Comparison of ENCODE assay signal across 23 cellular contexts in genomic region chr11:57073121-57073520, GRCh38.
A peak's percentile ranks its signal among the peaks of the same experiment; 100 is the strongest.
DNase-seq lines count a peak whose midpoint lies in the region; FAIRE-seq and TF ChIP-seq lines count a peak whose summit lies in the region.
"Had no signal": no experiment of that assay in that cellular context is flagged by ENCODE, and none has a peak within 500 bp of the region (broad histone marks: within the 10 kb centered on the region; RNA-seq: fewer than 3 reads in every experiment).

No MANE protein-coding gene starts in this region.

- H3K9me2 ChIP-seq in hepatocyte (replicated peaks; ENCODE audit: insufficient read depth) = no peaks in the 10 kb centered on the region

- BruUV-seq in MCF 10A (replicated peaks; lab: Mats Ljungman, UMichigan) = no TSS peak

- peaks cover 6% of the 10 kb centered on the region for H3K36me3 Mint-ChIP-seq in MCF 10A (ENCODE audit: insufficient read depth, unreplicated experiment)
- H3K36me3 Mint-ChIP-seq in astrocyte (ENCODE audit: low read depth, unreplicated experiment) = no peaks in the 10 kb centered on the region
- H3K36me3 Mint-ChIP-seq: CD4-positive, CD25-positive, alpha-beta regulatory T cell; neural progenitor cell had no signal

- H3K79me2 ChIP-seq in astrocyte (ENCODE audit: insufficient read depth, low read length) (no peaks in the 10 kb centered on the region), hepatocyte (no peaks in the 10 kb centered on the region)

- peak overlapping the region; percentile 26 for H3K4me2 ChIP-seq in astrocyte (ENCODE audit: low read length)
- no peak overlapping the region for H3K4me2 ChIP-seq in hepatocyte
- H3K4me2 ChIP-seq: GM23338, neural progenitor cell had no signal

- H3K9me3 Mint-ChIP-seq in MCF 10A (ENCODE audit: unreplicated experiment) = no peaks in the 10 kb centered on the region
- no peaks in the 10 kb centered on the region for H3K9me3 Mint-ChIP-seq in astrocyte (ENCODE audit: unreplicated experiment)
- H3K9me3 Mint-ChIP-seq: activated naive CD8-positive, alpha-beta T cell treated with anti-CD3 and anti-CD28 coated beads, Interleukin-2, amount 50 U/mL, for 24 hours; activated T-helper 1 cell treated with anti-CD3 and anti-CD28 coated beads, Interleukin-12 subunit alpha, Interleukin-12 subunit beta, Interleukin-2, Interleukin-4 antibody, amounts not matched to agents 30 ng/mL and 10 ng/mL and 1 ng/mL, durations not matched to agents 14 hours and 24 hours and 36 hours; effector memory CD8-positive, alpha-beta T cell; GM23338; neural progenitor cell had no signal

- H4K20me1 ChIP-seq in astrocyte (ENCODE audit: insufficient read depth, low read length) = no peaks in the 10 kb centered on the region
- no peaks in the 10 kb centered on the region for H4K20me1 ChIP-seq in hepatocyte (ENCODE audit: insufficient read depth, poor library complexity, severe bottlenecking)

- POLR2A ChIA-PET in MCF 10A (lab: Yijun Ruan, JAX) = interaction anchor here (0.6 to 1.3 kb wide), 8 partner anchors 9 to 234 kb away, joined by 3 to 6 read pairs (median 4); no protein-coding TSS in a partner anchor

- no peaks in the 10 kb centered on the region for H3K27me3 ChIP-seq in breast epithelium
- H3K27me3 ChIP-seq in astrocyte (ENCODE audit: insufficient read depth, low read length) = no peaks in the 10 kb centered on the region
- no peaks in the 10 kb centered on the region for H3K27me3 ChIP-seq in hepatocyte
- H3K27me3 ChIP-seq in tibial artery = no peaks in the 10 kb centered on the region
- H3K27me3 ChIP-seq: neural progenitor cell had no signal

- H3K4me1 Mint-ChIP-seq in MCF 10A (ENCODE audit: insufficient read depth, unreplicated experiment) = peaks cover 26% of the 10 kb centered on the region
- peaks cover 24% of the 10 kb centered on the region for H3K4me1 Mint-ChIP-seq in astrocyte (ENCODE audit: low read depth, unreplicated experiment)
- H3K4me1 Mint-ChIP-seq: activated naive CD8-positive, alpha-beta T cell treated with anti-CD3 and anti-CD28 coated beads, Interleukin-2, amount 50 U/mL, for 24 hours; CD4-positive, CD25-positive, alpha-beta regulatory T cell; GM23338; neural progenitor cell had no signal

- H2AFZ ChIP-seq in astrocyte (ENCODE audit: low read depth, low read length) (no peak overlapping the region), hepatocyte (no peak overlapping the region)
- H2AFZ ChIP-seq: GM23338, neural progenitor cell had no signal

- CTCF ChIA-PET in MCF 10A (lab: Yijun Ruan, JAX) = interaction anchor here (0.6 to 2.4 kb wide), 7 partner anchors 43 to 569 kb away, joined by 3 to 9 read pairs (median 3); no protein-coding TSS in a partner anchor

- no peak for TF ChIP-seq POLR2A in breast epithelium (IDR thresholded peaks at IDR 0.05)

- no peak overlapping the region for H3K27ac ChIP-seq in breast epithelium
- peak overlapping the region; percentile 67 for H3K27ac ChIP-seq in astrocyte (ENCODE audit: low read depth, low read length)
- H3K27ac ChIP-seq in hepatocyte = peak overlapping the region; percentile 56
- H3K27ac ChIP-seq in tibial artery = peak overlapping the region; percentile 38 to 50
- H3K27ac ChIP-seq: 22Rv1, HL-60, neural progenitor cell had no signal

- intact Hi-C loops in MCF 10A (cut with micrococcal nuclease) = loop anchor here (5.0 to 10.0 kb wide), 2 partner anchors 168 to 231 kb away; no protein-coding TSS in a partner anchor
- intact Hi-C loops in breast epithelium (cut with DNase I; ENCODE audit: low total_unique reads) = no loop called here
- intact Hi-C loops in tibial artery (cut with DNase I; ENCODE audit: low total_unique reads) = no loop called here

- 88% methylated on average over 3 of the region's 3 CpGs for WGBS in hepatocyte (ENCODE audit: low lambda C conversion rate, missing lambda C conversion rate)

- H3K9me3 ChIP-seq in breast epithelium (no peaks in the 10 kb centered on the region), astrocyte (ENCODE audit: insufficient read depth, low read depth, low read length) (no peaks in the 10 kb centered on the region), hepatocyte (ENCODE audit: low read depth) (no peaks in the 10 kb centered on the region), tibial artery (no peaks in the 10 kb centered on the region)

- H3K4me3 ChIP-seq in breast epithelium = no peak overlapping the region
- H3K4me3 ChIP-seq in astrocyte (ENCODE audit: insufficient read depth, low read depth, low read length) = no peak overlapping the region
- no peak overlapping the region for H3K4me3 ChIP-seq in hepatocyte
- H3K4me3 ChIP-seq in tibial artery = no peak overlapping the region
- H3K4me3 ChIP-seq: GM23338, K562, neural progenitor cell had no signal

- TF ChIP-seq CTCF in MCF 10A (IDR thresholded peaks at IDR 0.05; ENCODE audit: unreplicated experiment) (no peak), breast epithelium (IDR thresholded peaks at IDR 0.05) (no peak), astrocyte (IDR thresholded peaks at IDR 0.05; ENCODE audit: insufficient read depth, low read depth, low read length) (no peak), hepatocyte (IDR thresholded peaks at IDR 0.05; ENCODE audit: poor library complexity) (no peak), tibial artery (IDR thresholded peaks at IDR 0.05) (no peak)

- no peak for FAIRE-seq in astrocyte (lab: Jason Lieb, UNC)
- FAIRE-seq: K562 had no signal

- no peaks in the 10 kb centered on the region for H3K4me1 ChIP-seq in breast epithelium
- peaks cover 20% of the 10 kb centered on the region for H3K4me1 ChIP-seq in astrocyte (ENCODE audit: insufficient read depth, low read length)
- no peaks in the 10 kb centered on the region for H3K4me1 ChIP-seq in hepatocyte (ENCODE audit: insufficient read depth)
- H3K4me1 ChIP-seq in tibial artery = peaks cover 0 to 30% (median 7%) of the 10 kb centered on the region in 4 donors
- H3K4me1 ChIP-seq: neural progenitor cell had no signal

- H3K36me3 ChIP-seq in breast epithelium = no peaks in the 10 kb centered on the region
- H3K36me3 ChIP-seq in astrocyte (ENCODE audit: insufficient read depth, low read length) = no peaks in the 10 kb centered on the region
- no peaks in the 10 kb centered on the region for H3K36me3 ChIP-seq in hepatocyte (replicated peaks; ENCODE audit: insufficient read depth, low read depth)
- no peaks in the 10 kb centered on the region for H3K36me3 ChIP-seq in tibial artery
- H3K36me3 ChIP-seq: neural progenitor cell had no signal

- H3K4me3 Mint-ChIP-seq in MCF 10A (ENCODE audit: unreplicated experiment) (no peak overlapping the region), astrocyte (ENCODE audit: unreplicated experiment) (no peak overlapping the region)
- H3K4me3 Mint-ChIP-seq: activated naive CD8-positive, alpha-beta T cell treated with anti-CD3 and anti-CD28 coated beads, Interleukin-2, amount 50 U/mL, for 24 hours; activated T-helper 1 cell treated with anti-CD3 and anti-CD28 coated beads, Interleukin-12 subunit alpha, Interleukin-12 subunit beta, Interleukin-2, Interleukin-4 antibody, amounts not matched to agents 30 ng/mL and 10 ng/mL and 1 ng/mL, durations not matched to agents 14 hours and 24 hours and 36 hours; CD4-positive, CD25-positive, alpha-beta regulatory T cell; effector memory CD8-positive, alpha-beta T cell; GM23338; neural progenitor cell had no signal

- DNase-seq in MCF 10A (ENCODE audit: unreplicated experiment) (no peak), breast epithelium (ENCODE audit: low spot score in 2 of 2) (no peak), astrocyte (ENCODE audit: low read depth) (peak; percentile 72), hepatocyte (ENCODE audit: low spot score) (no peak), tibial artery (no peak), DMS 273 treated with DMSO at 0.1 percent for 48 hours (lab: John Stamatoyannopoulos, UW) (no peak), SIG-M5 (lab: John Stamatoyannopoulos, UW) (no peak), RKO (ENCODE audit: low spot score) (no peak)
- DNase-seq: activated CD8-positive, alpha-beta memory T cell treated with anti-CD3 and anti-CD28 coated beads for 24 hours; activated naive CD8-positive, alpha-beta T cell treated with anti-CD3 and anti-CD28 coated beads, Interleukin-2, amount 50 U/mL, for 24 hours; CD4-positive, CD25-positive, alpha-beta regulatory T cell; cerebellar nuclear complex; DMS79; effector memory CD8-positive, alpha-beta T cell; NCI-H1048; NCI-H2029 treated with DMSO at 0.1 percent for 48 hours; NCI-H510A had no signal

- H3K27me3 Mint-ChIP-seq in MCF 10A (ENCODE audit: insufficient read depth, unreplicated experiment) (no peaks in the 10 kb centered on the region), astrocyte (ENCODE audit: low read depth, unreplicated experiment) (no peaks in the 10 kb centered on the region)
- H3K27me3 Mint-ChIP-seq: activated naive CD8-positive, alpha-beta T cell treated with anti-CD3 and anti-CD28 coated beads, Interleukin-2, amount 50 U/mL, for 24 hours; CD4-positive, CD25-positive, alpha-beta regulatory T cell; effector memory CD8-positive, alpha-beta T cell had no signal

- H3K27ac Mint-ChIP-seq in MCF 10A (ENCODE audit: low read depth, unreplicated experiment) (peak overlapping the region; percentile 94), astrocyte (ENCODE audit: unreplicated experiment) (peak overlapping the region; percentile 91)
- H3K27ac Mint-ChIP-seq: activated naive CD8-positive, alpha-beta T cell treated with anti-CD3 and anti-CD28 coated beads, Interleukin-2, amount 50 U/mL, for 24 hours; activated T-helper 1 cell treated with anti-CD3 and anti-CD28 coated beads, Interleukin-12 subunit alpha, Interleukin-12 subunit beta, Interleukin-2, Interleukin-4 antibody, amounts not matched to agents 30 ng/mL and 10 ng/mL and 1 ng/mL, durations not matched to agents 14 hours and 24 hours and 36 hours; CD4-positive, CD25-positive, alpha-beta regulatory T cell; effector memory CD8-positive, alpha-beta T cell; GM23338; neural progenitor cell had no signal

- H3K9ac ChIP-seq in astrocyte (ENCODE audit: low read length) = peak overlapping the region; percentile 24
- H3K9ac ChIP-seq: neural progenitor cell had no signal

Comparison
In these comparisons a context has a peak if more than half of its experiments do, and no peak if none do; other contexts are left out.
1. H3K27ac ChIP-seq: peak in astrocyte (single experiment), hepatocyte (single experiment) and tibial artery (2 of 2); none in breast epithelium (0 of 2).